ENCODE assay signal across 11 cellular contexts in the genomic region with DNA sequence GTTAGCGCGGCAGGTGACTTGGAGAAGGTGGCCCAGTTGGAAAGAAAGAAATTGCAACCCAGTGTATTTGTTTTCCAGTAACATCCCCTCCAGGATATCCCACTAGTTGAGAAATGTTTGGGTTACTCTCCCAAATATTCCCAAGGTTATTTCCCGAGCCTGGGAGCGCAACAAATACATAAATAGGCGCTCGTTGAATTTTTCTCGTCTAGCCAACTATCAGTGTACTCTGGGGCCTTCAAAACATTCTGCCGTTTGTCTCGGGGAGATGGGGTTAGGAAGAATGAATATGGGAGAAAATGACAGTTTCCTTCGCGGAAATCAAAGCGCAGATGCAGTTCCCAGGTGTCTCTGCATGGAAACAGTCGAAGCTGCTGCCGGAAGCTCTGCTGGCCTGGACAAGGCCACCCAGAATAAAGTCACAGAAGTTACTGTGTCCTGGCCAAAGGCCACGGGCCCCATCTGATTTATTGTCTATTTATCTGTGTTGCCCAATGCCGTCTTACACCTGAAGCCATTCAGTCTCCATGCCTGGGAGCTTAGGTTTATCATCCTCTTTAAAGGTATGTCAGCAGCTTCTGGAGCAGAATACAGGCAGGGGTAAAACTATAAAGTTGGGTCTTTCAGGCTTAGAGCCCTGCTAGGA. TPM values are rescaled to one million over a fixed set of nuclear protein-coding genes. Genes with fewer than 3 reads are reported as not detected.
A peak's percentile ranks its signal among the peaks of the same experiment; 100 is the strongest.
DNase-seq lines count a peak whose midpoint lies in the region; ATAC-seq and TF ChIP-seq lines count a peak whose summit lies in the region.
"Had no signal": no experiment of that assay in that cellular context is flagged by ENCODE, and none has a peak within 500 bp of the region (broad histone marks: within the 10 kb centered on the region; RNA-seq: fewer than 3 reads in every experiment).

No MANE protein-coding gene starts in this region.

- in situ Hi-C loops in gastrocnemius medialis (cut with MboI; ENCODE audit: low sequenced_read_pairs in 4 of 4): loop anchor here in 1 of 4 donors (5.0 kb wide), 1 partner anchor 91 kb away; no protein-coding TSS in a partner anchor

- no peaks in the 10 kb centered on the region for H3K9me3 Mint-ChIP-seq in activated CD4-positive, alpha-beta memory T cell treated with anti-CD3 and anti-CD28 coated beads for 36 hours

- no peaks in the 10 kb centered on the region for H3K36me3 ChIP-seq in iPS-15b (ENCODE audit: control insufficient read depth, insufficient read depth, low read length)
- no peaks in the 10 kb centered on the region for H3K36me3 ChIP-seq in gastrocnemius medialis

- H3K4me1 Mint-ChIP-seq in activated CD4-positive, alpha-beta memory T cell treated with anti-CD3 and anti-CD28 coated beads for 36 hours (ENCODE audit: low read depth): peaks cover 7% of the 10 kb centered on the region

- POLR2A ChIA-PET in activated CD4-positive, alpha-beta memory T cell treated with anti-CD3 and anti-CD28 coated beads for 36 hours (lab: Charles Lee): no interaction called here

- H3K4me3 ChIP-seq in iPS-15b (ENCODE audit: low read depth, low read length) (peak overlapping the region; percentile 72), gastrocnemius medialis (peak overlapping the region; percentile 58 to 92 (median 68))

- no peak overlapping the region for H3K9ac ChIP-seq in iPS-15b (ENCODE audit: low read depth, low read length)

- peak overlapping the region; percentile 47 for H3K4me3 Mint-ChIP-seq in activated CD4-positive, alpha-beta memory T cell treated with anti-CD3 and anti-CD28 coated beads for 36 hours

- ATAC-seq in gastrocnemius medialis: no peak
- no peak for ATAC-seq in GM19023 (IDR thresholded peaks at IDR 0.05; ENCODE audit: unreplicated experiment)

- intact Hi-C loops in activated CD4-positive, alpha-beta memory T cell treated with anti-CD3 and anti-CD28 coated beads for 36 hours (cut with micrococcal nuclease): loop anchor here (5.0 kb wide), 2 partner anchors 164 to 419 kb away; a partner anchor contains a TSS
- intact Hi-C loops in gastrocnemius medialis (cut with DNase I; ENCODE audit: low total_unique reads) (loop anchor here (2.0 to 10.0 kb wide), 2 partner anchors 42 to 416 kb away; a partner anchor contains a TSS), posterior cingulate gyrus (cut with DNase I) (loop anchor here (5.0 kb wide), 1 partner anchor 41 kb away; no protein-coding TSS in a partner anchor)

- H3K27ac ChIP-seq in gastrocnemius medialis: peak overlapping the region in 2 of 4 donors; percentile 64 to 71
- H3K27ac ChIP-seq: 22Rv1 had no signal

- TF ChIP-seq POLR2A in gastrocnemius medialis (IDR thresholded peaks at IDR 0.05): no peak

- H3K4me1 ChIP-seq in iPS-15b (ENCODE audit: control insufficient read depth, insufficient read depth, low read length) (no peaks in the 10 kb centered on the region), gastrocnemius medialis (peaks cover 0 to 10% of the 10 kb centered on the region in 2 donors)

- H3K36me3 Mint-ChIP-seq in activated CD4-positive, alpha-beta memory T cell treated with anti-CD3 and anti-CD28 coated beads for 36 hours: no peaks in the 10 kb centered on the region

- H3K27me3 Mint-ChIP-seq in activated CD4-positive, alpha-beta memory T cell treated with anti-CD3 and anti-CD28 coated beads for 36 hours: peaks cover 8% of the 10 kb centered on the region

- H3K27me3 ChIP-seq in iPS-15b (ENCODE audit: control insufficient read depth, insufficient read depth, low read length): peaks cover 31% of the 10 kb centered on the region
- no peaks in the 10 kb centered on the region for H3K27me3 ChIP-seq in gastrocnemius medialis

- DNase-seq in DMS79 treated with DMSO at 0.1 percent for 48 hours (lab: John Stamatoyannopoulos, UW) (peak; percentile 36), DMS79 (lab: John Stamatoyannopoulos, UW) (no peak), gastrocnemius medialis (no peak), posterior cingulate gyrus (no peak), DMS114 treated with DMSO at 0.1 percent for 48 hours (lab: John Stamatoyannopoulos, UW; ENCODE audit: unreplicated experiment) (no peak)
- DNase-seq in activated CD4-positive, alpha-beta memory T cell treated with anti-CD3 and anti-CD28 coated beads for 36 hours: no peak
- DNase-seq: IMR-90, T1000 had no signal

- H3K9me3 ChIP-seq in iPS-15b (ENCODE audit: control insufficient read depth, insufficient read depth, low read length): no peaks in the 10 kb centered on the region
- no peaks in the 10 kb centered on the region for H3K9me3 ChIP-seq in gastrocnemius medialis

- no peak overlapping the region for H3K27ac Mint-ChIP-seq in activated CD4-positive, alpha-beta memory T cell treated with anti-CD3 and anti-CD28 coated beads for 36 hours

- TF ChIP-seq CTCF in gastrocnemius medialis (IDR thresholded peaks at IDR 0.05 in 4 of 5, conservative IDR thresholded peaks at IDR 0.05 in 1 of 5): no peak

- CTCF ChIA-PET in activated CD4-positive, alpha-beta memory T cell treated with anti-CD3 and anti-CD28 coated beads for 36 hours (lab: Charles Lee): no interaction called here

RNA-seq across cellular contexts. Expression of a gene that starts 1.0 kb away (rescaled TPM):
- under 1 TPM; 0.73 to 0.76 TPM for total RNA-seq in activated CD4-positive, alpha-beta memory T cell treated with anti-CD3 and anti-CD28 coated beads for 36 hours
- 1 to 10 TPM; 2.2 to 6.7 (median 4.6) TPM for total RNA-seq in gastrocnemius medialis

RNA-seq across cellular contexts. Expression of a gene that starts 57.0 kb away (rescaled TPM):
- not detected for total RNA-seq in activated CD4-positive, alpha-beta memory T cell treated with anti-CD3 and anti-CD28 coated beads for 36 hours
- total RNA-seq in gastrocnemius medialis: 10 to 100 TPM in 1 of 4 donors, 1 to 10 TPM in 3; 5.8 to 12.0 (median 7.3) TPM

Comparison
In these comparisons a context has a peak if more than half of its experiments do, and no peak if none do; other contexts are left out.
1. RNA of a gene that starts 57.0 kb away (total RNA-seq): 5.8 to 12.0 TPM in gastrocnemius medialis; not detected in activated CD4-positive, alpha-beta memory T cell treated with anti-CD3 and anti-CD28 coated beads for 36 hours; every median in the first group is over 4 times any median in the second.